Comparison of ENCODE assay signal across 8 cellular contexts in genomic region chr9:133030317-133031129, GRCh38. TPM values are rescaled to one million over a fixed set of nuclear protein-coding genes. Genes with fewer than 3 reads are reported as not detected.
DNase-seq lines count a peak whose midpoint lies in the region; ATAC-seq, FAIRE-seq and TF ChIP-seq lines count a peak whose summit lies in the region.

A gene with protein sequence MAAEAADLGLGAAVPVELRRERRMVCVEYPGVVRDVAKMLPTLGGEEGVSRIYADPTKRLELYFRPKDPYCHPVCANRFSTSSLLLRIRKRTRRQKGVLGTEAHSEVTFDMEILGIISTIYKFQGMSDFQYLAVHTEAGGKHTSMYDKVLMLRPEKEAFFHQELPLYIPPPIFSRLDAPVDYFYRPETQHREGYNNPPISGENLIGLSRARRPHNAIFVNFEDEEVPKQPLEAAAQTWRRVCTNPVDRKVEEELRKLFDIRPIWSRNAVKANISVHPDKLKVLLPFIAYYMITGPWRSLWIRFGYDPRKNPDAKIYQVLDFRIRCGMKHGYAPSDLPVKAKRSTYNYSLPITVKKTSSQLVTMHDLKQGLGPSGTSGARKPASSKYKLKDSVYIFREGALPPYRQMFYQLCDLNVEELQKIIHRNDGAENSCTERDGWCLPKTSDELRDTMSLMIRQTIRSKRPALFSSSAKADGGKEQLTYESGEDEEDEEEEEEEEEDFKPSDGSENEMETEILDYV (plus strand): TSS chr9:133030997. CDS start chr9:133031012, 15 bp downstream.

- ATAC-seq in GM18907 (IDR thresholded peaks at IDR 0.05; ENCODE audit: unreplicated experiment) (peak; percentile 91), HG03159 (IDR thresholded peaks at IDR 0.05; ENCODE audit: unreplicated experiment) (peak; percentile 92)

- peaks cover 0 to 7% of the 10 kb centered on the region in 2 donors for H3K4me1 ChIP-seq in small intestine (ENCODE audit: control insufficient read depth in 2 of 2, insufficient read depth in 1 of 2, low read depth in 1 of 2, low read length in 1 of 2)

- H3K9me3 ChIP-seq in small intestine (ENCODE audit: control insufficient read depth, low read depth): no peaks in the 10 kb centered on the region

- CTCF ChIA-PET in AG04449 (lab: Yijun Ruan, JAX): interaction anchor here (0.8 to 15.5 kb wide), 7 partner anchors 6 to 115 kb away, joined by 3 to 148 read pairs (median 4); no protein-coding TSS in a partner anchor

- WGBS in small intestine, 3 donors: 0% methylated on average over 55 to 63 of the region's 63 CpGs

- H3K4me3 ChIP-seq in AG04449 (ENCODE audit: low read depth, low read length) (peak within 1 kb of the TSS; percentile 92), WI38 (ENCODE audit: low read depth, low read length) (peak within 1 kb of the TSS; percentile 96), bronchial epithelial cell (ENCODE audit: low read depth, low read length) (peak within 1 kb of the TSS; percentile 88), small intestine (ENCODE audit: low read depth in 1 of 2, low read length in 2 of 2) (peak within 1 kb of the TSS; percentile 85 to 89)

- DNase-seq in AG04449 (ENCODE audit: low read depth, low spot score) (peak; percentile 96), NCI-H2227 treated with DMSO at 0.1 percent for 48 hours (lab: John Stamatoyannopoulos, UW) (peak; percentile 96), bronchial epithelial cell (ENCODE audit: low read depth) (peak; percentile 96), iPS-NIHi11 (ENCODE audit: low spot score) (peak; percentile 99), small intestine (peak; percentile 100)

- H3K36me3 ChIP-seq in bronchial epithelial cell (ENCODE audit: control insufficient read depth, insufficient read depth, low read length): peaks cover 1% of the 10 kb centered on the region
- H3K36me3 ChIP-seq in small intestine (ENCODE audit: control insufficient read depth in 2 of 2, insufficient read depth in 2 of 2, low read length in 2 of 2): no peaks in the 10 kb centered on the region

- TF ChIP-seq CTCF in AG04449 (IDR thresholded peaks at IDR 0.05; ENCODE audit: insufficient read depth, low read length, missing control alignments) (no peak), WI38 (IDR thresholded peaks at IDR 0.05; ENCODE audit: low read depth, low read length) (no peak), bronchial epithelial cell (IDR thresholded peaks at IDR 0.05; ENCODE audit: insufficient read depth, low read length, severe bottlenecking) (no peak)

- H3K27me3 ChIP-seq in bronchial epithelial cell (ENCODE audit: control insufficient read depth, insufficient read depth, low read length) (no peaks in the 10 kb centered on the region), small intestine (ENCODE audit: control insufficient read depth in 2 of 2, insufficient read depth in 2 of 2, low read length in 2 of 2) (no peaks in the 10 kb centered on the region)

- POLR2A ChIA-PET in AG04449 (lab: Yijun Ruan, JAX): interaction anchor here (0.6 to 1.6 kb wide), 8 partner anchors 8 to 464 kb away, joined by 3 to 7 read pairs (median 3); no protein-coding TSS in a partner anchor

- FAIRE-seq in bronchial epithelial cell (lab: Jason Lieb, UNC) (no peak), small intestine (lab: Jason Lieb, UNC) (peak; percentile 88)

- H3K27ac ChIP-seq in small intestine (ENCODE audit: low read depth in 1 of 2, low read length in 1 of 2): peak within 1 kb of the TSS; percentile 88 to 93

RNA-seq across cellular contexts. Expression of the gene that starts here (rescaled TPM):
- total RNA-seq in bronchial epithelial cell: 29.7 and 31.4 TPM in 2 replicates
- polyA plus RNA-seq in small intestine: 10 to 100 TPM; 37.3 to 54.6 (median 47.3) TPM

Comparison
In these comparisons a context has a peak if more than half of its experiments do, and no peak if none do; other contexts are left out.
1. Peak in every context shown above with its lines: DNase-seq, ATAC-seq, H3K4me3 ChIP-seq and H3K27ac ChIP-seq.